In genomic region chr19:1322198-1322981, GRCh38 we compare ENCODE assay signal across 40 cellular contexts. TPM values are rescaled to one million over a fixed set of nuclear protein-coding genes. Genes with fewer than 3 reads are reported as not detected.
"Had no signal": no experiment of that assay in that cellular context is flagged by ENCODE, and none has a peak within 500 bp of the region (broad histone marks: within the 10 kb centered on the region; RNA-seq: fewer than 3 reads in every experiment).

No MANE protein-coding gene starts in this region.

- H3K36me3 ChIP-seq: ascending aorta, WERI-Rb-1 had no signal

- DNase-seq: activated CD4-positive, alpha-beta T cell treated with anti-CD3 and anti-CD28 coated beads, Interleukin-2, amount 10 ng/mL, durations not matched to agents 24 days and 14 days; activated CD4-positive, alpha-beta T cell treated with anti-CD3 and anti-CD28 coated beads, Interleukin-2, amount 50 U/mL, for 4 hours; activated CD4-positive, CD25-positive, alpha-beta regulatory T cell; activated CD8-positive, alpha-beta T cell treated with anti-CD3 and anti-CD28 coated beads for 36 hours; activated effector memory CD4-positive, alpha-beta T cell treated with anti-CD3 and anti-CD28 coated beads, Interleukin-2, amount 50 U/mL, for 16 hours; activated naive CD4-positive, alpha-beta T cell; activated naive CD4-positive, alpha-beta T cell treated with anti-CD3 and anti-CD28 coated beads, Interleukin-2, amount 50 U/mL, for 16 hours; activated naive CD8-positive, alpha-beta T cell treated with anti-CD3 and anti-CD28 coated beads for 36 hours; activated T-cell treated with anti-CD3 and anti-CD28 coated beads, Interleukin-2, amount 50 U/mL, for 1 hour; activated T-cell treated with anti-CD3 and anti-CD28 coated beads, Interleukin-2, amount 50 U/mL, for 72 hours; amniotic stem cell; body of pancreas; caudate nucleus; NCI-H1092 treated with DMSO at 0.1 percent for 48 hours; NCI-H1417; NCI-H146; NCI-H187; NCI-H2029 treated with DMSO at 0.1 percent for 48 hours; NCI-H2107; NCI-H2171; NCI-H510A; NCI-H526; NCI-H748 treated with DMSO at 0.1 percent for 48 hours; NK-92 treated with Interleukin-12 subunit alpha and Interleukin-12 subunit beta, amount 100 ng/mL, for 24 hours; PC-3; SIG-M5; SW 1271; T-helper 1 cell; T1000; WERI-Rb-1 had no signal

- H3K27ac ChIP-seq: ascending aorta, body of pancreas, RWPE1, WERI-Rb-1 had no signal

- H3K9me3 Mint-ChIP-seq: activated CD4-positive, alpha-beta T cell treated with anti-CD3 and anti-CD28 coated beads, Interleukin-2, amount 10 ng/mL, durations not matched to agents 24 days and 14 days; activated CD8-positive, alpha-beta T cell treated with anti-CD3 and anti-CD28 coated beads for 36 hours; activated naive CD8-positive, alpha-beta T cell treated with anti-CD3 and anti-CD28 coated beads for 36 hours; activated T-cell treated with anti-CD3 and anti-CD28 coated beads, Interleukin-2, amount 50 U/mL, for 72 hours; activated T-helper 17 cell treated with anti-CD3 and anti-CD28 coated beads, Interleukin-2, amount 50 U/mL, for 72 hours had no signal

- H3K9me3 ChIP-seq: ascending aorta, body of pancreas had no signal

- H3K4me3 Mint-ChIP-seq: activated CD4-positive, alpha-beta T cell treated with anti-CD3 and anti-CD28 coated beads, Interleukin-2, amount 10 ng/mL, durations not matched to agents 24 days and 14 days; activated CD8-positive, alpha-beta T cell treated with anti-CD3 and anti-CD28 coated beads for 36 hours; activated naive CD8-positive, alpha-beta T cell treated with anti-CD3 and anti-CD28 coated beads for 36 hours; activated T-cell treated with anti-CD3 and anti-CD28 coated beads, Interleukin-2, amount 50 U/mL, for 72 hours; activated T-helper 17 cell treated with anti-CD3 and anti-CD28 coated beads, Interleukin-2, amount 50 U/mL, for 72 hours had no signal

- FAIRE-seq: bronchial epithelial cell, RCC 7860 had no signal

- H3K36me3 Mint-ChIP-seq: activated naive CD8-positive, alpha-beta T cell treated with anti-CD3 and anti-CD28 coated beads for 36 hours had no signal

- H3K4me1 Mint-ChIP-seq: activated CD4-positive, alpha-beta T cell treated with anti-CD3 and anti-CD28 coated beads, Interleukin-2, amount 10 ng/mL, durations not matched to agents 24 days and 14 days; activated T-helper 17 cell treated with anti-CD3 and anti-CD28 coated beads, Interleukin-2, amount 50 U/mL, for 72 hours had no signal

- H3K27ac Mint-ChIP-seq: activated CD4-positive, alpha-beta T cell treated with anti-CD3 and anti-CD28 coated beads, Interleukin-2, amount 10 ng/mL, durations not matched to agents 24 days and 14 days; activated CD8-positive, alpha-beta T cell treated with anti-CD3 and anti-CD28 coated beads for 36 hours; activated naive CD8-positive, alpha-beta T cell treated with anti-CD3 and anti-CD28 coated beads for 36 hours; activated T-cell treated with anti-CD3 and anti-CD28 coated beads, Interleukin-2, amount 50 U/mL, for 72 hours; activated T-helper 17 cell treated with anti-CD3 and anti-CD28 coated beads, Interleukin-2, amount 50 U/mL, for 72 hours had no signal

- H3K4me3 ChIP-seq: ascending aorta, body of pancreas had no signal

- ATAC-seq: activated CD8-positive, alpha-beta T cell treated with anti-CD3 and anti-CD28 coated beads for 36 hours; activated T-cell treated with anti-CD3 and anti-CD28 coated beads, Interleukin-2, amount 50 U/mL, for 72 hours; activated T-helper 17 cell treated with anti-CD3 and anti-CD28 coated beads, Interleukin-2, amount 50 U/mL, for 72 hours; body of pancreas; PC-3; Right ventricle myocardium inferior; SK-N-SH treated with all-trans-retinoic acid at 6 μM for 48 hours had no signal

RNA-seq across cellular contexts. Expression of gene EFNA2, which starts 36.7 kb away (rescaled TPM):
- total RNA-seq: activated CD4-positive, alpha-beta T cell treated with anti-CD3 and anti-CD28 coated beads, Interleukin-2, amount 10 ng/mL, durations not matched to agents 24 days and 14 days; activated CD8-positive, alpha-beta memory T cell treated with anti-CD3 and anti-CD28 coated beads for 36 hours; activated CD8-positive, alpha-beta T cell treated with anti-CD3 and anti-CD28 coated beads for 36 hours; activated naive CD8-positive, alpha-beta T cell treated with anti-CD3 and anti-CD28 coated beads for 36 hours; activated T-cell treated with anti-CD3 and anti-CD28 coated beads, Interleukin-2, amount 50 U/mL, for 72 hours; activated T-helper 17 cell treated with anti-CD3 and anti-CD28 coated beads, Interleukin-2, amount 50 U/mL, for 72 hours; ascending aorta; body of pancreas; bronchial epithelial cell; M059J; PC-3; Right ventricle myocardium inferior; T-helper 2 cell treated with Interferon-gamma antibody and Interleukin-4, amounts not matched to agents 100 ng/mL and 5 ng/mL, for 36 hours had no signal
